Comparison of ENCODE assay signal across 8 cellular contexts in genomic region chr7:74173074-74173473, GRCh38. TPM values are rescaled to one million over a fixed set of nuclear protein-coding genes. Genes with fewer than 3 reads are reported as not detected.
DNase-seq lines count a peak whose midpoint lies in the region; ATAC-seq, FAIRE-seq and TF ChIP-seq lines count a peak whose summit lies in the region.

No MANE protein-coding gene starts in this region.

- POLR2A ChIA-PET in activated CD4-positive, alpha-beta memory T cell treated with anti-CD3 and anti-CD28 coated beads, Interleukin-2, amount 10 ng/mL, durations not matched to agents 7 days and 5 days (lab: Charles Lee) = interaction anchor here (1.2 to 3.0 kb wide), 9 partner anchors 8 to 146 kb away, joined by 3 to 39 read pairs (median 10); partner anchors contain the start of gene LIMK1

- H3K79me2 ChIP-seq in keratinocyte (ENCODE audit: control insufficient read depth, insufficient read depth, low read length) = peaks cover 38% of the 10 kb centered on the region

- CTCF ChIA-PET in activated CD4-positive, alpha-beta memory T cell treated with anti-CD3 and anti-CD28 coated beads, Interleukin-2, amount 10 ng/mL, durations not matched to agents 7 days and 5 days (lab: Charles Lee) = interaction anchor here (3.4 kb wide), 1 partner anchor 11 kb away, joined by 24 read pairs; no protein-coding TSS in a partner anchor

- H3K4me1 ChIP-seq in cardiac muscle cell (ENCODE audit: low read depth) = peaks cover 5% of the 10 kb centered on the region
- H3K4me1 ChIP-seq in keratinocyte (ENCODE audit: control insufficient read depth, extremely low read depth, insufficient read depth, low read length) = peaks cover 33% of the 10 kb centered on the region
- peaks cover 36 to 43% (median 38%) of the 10 kb centered on the region in 4 donors for H3K4me1 ChIP-seq in upper lobe of left lung

- H3K27ac ChIP-seq in cardiac muscle cell = no peak overlapping the region
- H3K27ac ChIP-seq in keratinocyte (ENCODE audit: control insufficient read depth, insufficient read depth, low read length) = peak overlapping the region; percentile 88
- peak overlapping the region; percentile 94 to 99 (median 95) for H3K27ac ChIP-seq in upper lobe of left lung

- no peak for DNase-seq in cardiac muscle cell (ENCODE audit: low read depth in 1 of 2, low spot score in 1 of 2)
- DNase-seq in Right ventricle myocardium inferior (ENCODE audit: missing footprints) = no peak
- no peak for DNase-seq in activated CD4-positive, alpha-beta memory T cell treated with anti-CD3 and anti-CD28 coated beads, Interleukin-2, amount 10 ng/mL, durations not matched to agents 7 days and 5 days
- DNase-seq in keratinocyte (ENCODE audit: low read depth, low spot score) = no peak
- DNase-seq in upper lobe of left lung = peak in 1 of 2 donors; percentile 71
- no peak for DNase-seq in activated CD8-positive, alpha-beta memory T cell treated with anti-CD3 and anti-CD28 coated beads for 24 hours

- no peak for FAIRE-seq in keratinocyte (lab: Jason Lieb, UNC)

- TF ChIP-seq EP300 in upper lobe of left lung (IDR thresholded peaks at IDR 0.05) = no peak

- peak overlapping the region; percentile 66 for H3K27ac Mint-ChIP-seq in activated CD4-positive, alpha-beta memory T cell treated with anti-CD3 and anti-CD28 coated beads, Interleukin-2, amount 10 ng/mL, durations not matched to agents 7 days and 5 days

- WGBS in upper lobe of left lung, 2 donors = 62 to 63% methylated on average over 14 of the region's 14 CpGs

- H3K27me3 Mint-ChIP-seq in activated CD4-positive, alpha-beta memory T cell treated with anti-CD3 and anti-CD28 coated beads, Interleukin-2, amount 10 ng/mL, durations not matched to agents 7 days and 5 days = no peaks in the 10 kb centered on the region

- H3K36me3 ChIP-seq in cardiac muscle cell (no peaks in the 10 kb centered on the region), keratinocyte (ENCODE audit: control insufficient read depth in 2 of 2, extremely low read depth in 1 of 2, insufficient read depth in 2 of 2, low read length in 2 of 2) (peaks cover 0 to 10% of the 10 kb centered on the region in 2 experiments), upper lobe of left lung (peaks cover 0 to 15% (median 0%) of the 10 kb centered on the region in 4 donors)

- peak overlapping the region; percentile 94 for H3K9ac ChIP-seq in keratinocyte (ENCODE audit: control insufficient read depth, extremely low read depth, insufficient read depth, low read length)

- peaks cover 2% of the 10 kb centered on the region for H3K9me1 ChIP-seq in keratinocyte (ENCODE audit: control insufficient read depth, extremely low read depth, insufficient read depth, low read length)

- H3K4me3 Mint-ChIP-seq in activated CD4-positive, alpha-beta memory T cell treated with anti-CD3 and anti-CD28 coated beads, Interleukin-2, amount 10 ng/mL, durations not matched to agents 7 days and 5 days = peak overlapping the region; percentile 82

- H3K4me1 Mint-ChIP-seq in activated CD4-positive, alpha-beta memory T cell treated with anti-CD3 and anti-CD28 coated beads, Interleukin-2, amount 10 ng/mL, durations not matched to agents 7 days and 5 days = peaks cover 39% of the 10 kb centered on the region

- intact Hi-C loops in Right ventricle myocardium inferior (cut with DNase I) = loop anchor here (5.0 to 10.0 kb wide), 3 partner anchors 81 to 482 kb away; partner anchors contain the start of genes GTF2I and TMEM270

- H3K4me3 ChIP-seq in cardiac muscle cell = peak overlapping the region; percentile 55
- H3K4me3 ChIP-seq in keratinocyte (ENCODE audit: control insufficient read depth in 2 of 3, extremely low read depth in 1 of 3, insufficient read depth in 2 of 3, low read depth in 1 of 3, low read length in 3 of 3) = peak overlapping the region in 2 of 3 experiments; percentile 67 to 93
- H3K4me3 ChIP-seq in upper lobe of left lung = peak overlapping the region in 2 of 4 donors; percentile 84 to 96

- TF ChIP-seq CTCF in cardiac muscle cell (IDR thresholded peaks at IDR 0.05; ENCODE audit: low read depth, low read length) = no peak
- TF ChIP-seq CTCF in keratinocyte (optimal IDR thresholded peaks at IDR 0.05 in 1 of 3, IDR thresholded peaks at IDR 0.05 in 1 of 3, conservative IDR thresholded peaks at IDR 0.05 in 1 of 3; ENCODE audit: extremely low read depth in 1 of 3, insufficient read depth in 2 of 3, low read length in 3 of 3) = no peak
- no peak for TF ChIP-seq CTCF in upper lobe of left lung (IDR thresholded peaks at IDR 0.05)

- no peaks in the 10 kb centered on the region for H3K9me3 ChIP-seq in cardiac muscle cell (ENCODE audit: low read depth)
- no peaks in the 10 kb centered on the region for H3K9me3 ChIP-seq in keratinocyte (ENCODE audit: control insufficient read depth, low read depth, low read length)
- H3K9me3 ChIP-seq in upper lobe of left lung = no peaks in the 10 kb centered on the region

- peaks cover 11% of the 10 kb centered on the region for H4K20me1 ChIP-seq in keratinocyte (ENCODE audit: control insufficient read depth, extremely low read depth, insufficient read depth, low read length)

- peaks cover 21% of the 10 kb centered on the region for H3K36me3 Mint-ChIP-seq in activated CD4-positive, alpha-beta memory T cell treated with anti-CD3 and anti-CD28 coated beads, Interleukin-2, amount 10 ng/mL, durations not matched to agents 7 days and 5 days (ENCODE audit: low read depth)

- H3K27me3 ChIP-seq in cardiac muscle cell (no peaks in the 10 kb centered on the region), keratinocyte (ENCODE audit: control insufficient read depth, extremely low read depth, insufficient read depth, low read length) (no peaks in the 10 kb centered on the region), upper lobe of left lung (no peaks in the 10 kb centered on the region)

- ATAC-seq in Right ventricle myocardium inferior (no peak), upper lobe of left lung (ENCODE audit: low FRiP score in 2 of 2) (peak in 1 of 2 donors; percentile 73), HG02763 (IDR thresholded peaks at IDR 0.05; ENCODE audit: unreplicated experiment) (no peak), HG03045 (IDR thresholded peaks at IDR 0.05; ENCODE audit: unreplicated experiment) (no peak)

- no peaks in the 10 kb centered on the region for H3K9me3 Mint-ChIP-seq in activated CD4-positive, alpha-beta memory T cell treated with anti-CD3 and anti-CD28 coated beads, Interleukin-2, amount 10 ng/mL, durations not matched to agents 7 days and 5 days

- dilution Hi-C loops in keratinocyte (cut with MboI; ENCODE audit: extremely low pct_ligation_motif_present, low sequenced_read_pairs) = no loop called here

- peak overlapping the region; percentile 98 for H3K4me2 ChIP-seq in keratinocyte (ENCODE audit: control insufficient read depth, extremely low read depth, insufficient read depth, low read depth, low read length)

- H2AFZ ChIP-seq in keratinocyte (ENCODE audit: control insufficient read depth, low read length) = peak overlapping the region; percentile 61

- TF ChIP-seq POLR2A in upper lobe of left lung (IDR thresholded peaks at IDR 0.05) = no peak

RNA-seq across cellular contexts. Expression of gene EIF4H, which starts 1.1 kb away (rescaled TPM):
- total RNA-seq in cardiac muscle cell (314 and 330 TPM in 2 replicates), Right ventricle myocardium inferior (172 TPM), upper lobe of left lung (100 to 1,000 TPM; 123 to 238 (median 203) TPM)
- polyA plus RNA-seq in cardiac muscle cell (323 and 395 TPM in 2 replicates), keratinocyte (286 to 340 TPM (median 339 TPM) in 3 replicates)
- total RNA-seq in activated CD4-positive, alpha-beta memory T cell treated with anti-CD3 and anti-CD28 coated beads, Interleukin-2, amount 10 ng/mL, durations not matched to agents 7 days and 5 days = 100 to 1,000 TPM; 295 to 320 TPM
- polyA plus RNA-seq in keratinocyte (2011; ENCODE audit: low read depth) = 371 TPM
- 261 and 298 TPM in 2 replicates for polyA plus RNA-seq in keratinocyte (2011; cell fraction: cytosol; rRNA removed)
- polyA plus RNA-seq in keratinocyte (2011; cell fraction: nucleus; rRNA removed) = 252 and 253 TPM in 2 replicates
- 242 and 328 TPM in 2 replicates for polyA plus RNA-seq in keratinocyte (2012; ENCODE audit: low replicate concordance)
- polyA minus RNA-seq in keratinocyte = 206 to 254 TPM (median 244 TPM) in 3 replicates
- polyA minus RNA-seq in keratinocyte (2011; cell fraction: cytosol; rRNA and poly(A)+ RNA removed) = 254 TPM
- polyA minus RNA-seq in keratinocyte (2011; cell fraction: nucleus; rRNA and poly(A)+ RNA removed) = 113 and 156 TPM in 2 replicates

RNA-seq across cellular contexts. Expression of gene LAT2, which starts 36.7 kb away (rescaled TPM):
- total RNA-seq in cardiac muscle cell (0.63 and 1.1 TPM in 2 replicates), Right ventricle myocardium inferior (3.4 TPM), upper lobe of left lung (10 to 100 TPM; 15.2 to 77.1 (median 34.7) TPM)
- polyA plus RNA-seq in cardiac muscle cell (0.86 and 0.94 TPM in 2 replicates), keratinocyte (0.49 to 0.82 TPM (median 0.63 TPM) in 3 replicates)
- total RNA-seq in activated CD4-positive, alpha-beta memory T cell treated with anti-CD3 and anti-CD28 coated beads, Interleukin-2, amount 10 ng/mL, durations not matched to agents 7 days and 5 days = 10 to 100 TPM; 31.1 to 32.5 TPM
- polyA plus RNA-seq in keratinocyte (2011; ENCODE audit: low read depth) = 1.1 TPM
- 0.33 and 0.39 TPM in 2 replicates for polyA plus RNA-seq in keratinocyte (2011; cell fraction: cytosol; rRNA removed)
- polyA plus RNA-seq in keratinocyte (2011; cell fraction: nucleus; rRNA removed) = 3.9 TPM in 2 replicates
- polyA plus RNA-seq in keratinocyte (2012; ENCODE audit: low replicate concordance) = 0.61 and 2.0 TPM in 2 replicates
- 0.16 to 1.8 TPM (median 1.4 TPM) in 3 replicates for polyA minus RNA-seq in keratinocyte
- not detected for polyA minus RNA-seq in keratinocyte (2011; cell fraction: cytosol; rRNA and poly(A)+ RNA removed)
- polyA minus RNA-seq in keratinocyte (2011; cell fraction: nucleus; rRNA and poly(A)+ RNA removed) = 1.5 and 2.6 TPM in 2 replicates
